30 cellular contexts compared by ENCODE assay signal in the genomic region with DNA sequence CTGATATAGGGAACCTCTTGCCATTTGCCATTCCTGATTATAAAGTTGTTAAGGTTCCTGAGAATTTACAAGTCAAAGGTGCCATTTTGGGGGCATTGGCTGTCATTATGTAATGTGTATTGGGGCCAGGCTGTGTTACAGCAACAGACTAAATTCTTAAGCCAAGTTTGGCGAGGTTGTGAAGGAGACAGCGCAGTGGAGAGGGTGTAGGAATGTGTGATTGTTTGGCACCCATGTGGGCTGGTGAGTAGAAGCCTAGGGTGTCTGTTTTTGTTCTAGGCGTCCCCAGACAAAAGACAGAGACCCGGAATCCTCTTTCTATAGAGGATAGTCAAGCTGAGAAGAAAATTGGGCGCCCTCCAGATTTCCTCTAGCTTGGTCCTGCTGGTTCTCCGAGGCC.
"Had no signal": no experiment of that assay in that cellular context is flagged by ENCODE, and none has a peak within 500 bp of the region (broad histone marks: within the 10 kb centered on the region; RNA-seq: fewer than 3 reads in every experiment).

No MANE protein-coding gene starts in this region.

- H3K4me1 ChIP-seq: foreskin keratinocyte, gastroesophageal sphincter, heart left ventricle, psoas muscle, sigmoid colon, testis, tibial artery, upper lobe of left lung had no signal

- H3K79me2 ChIP-seq: hepatocyte had no signal

- H3K36me3 Mint-ChIP-seq: memory B cell; mesothelial cell of epicardium; naive B cell; stimulated activated effector memory CD8-positive, alpha-beta T cell treated with anti-CD3 and anti-CD28 coated beads, Interleukin-12 subunit alpha, Interleukin-12 subunit beta, amount 100 ng/mL, for 72 hours had no signal

- H3K4me2 ChIP-seq: hepatocyte had no signal

- H3K27ac ChIP-seq: dorsolateral prefrontal cortex, epithelial cell of prostate, foreskin keratinocyte, gastroesophageal sphincter, heart left ventricle, hepatocyte, ovary, psoas muscle, sigmoid colon, testis, tibial artery, upper lobe of left lung had no signal

- H3K27me3 ChIP-seq: dorsolateral prefrontal cortex, foreskin keratinocyte, heart left ventricle, hepatocyte, ovary, sigmoid colon, testis, tibial artery, upper lobe of left lung had no signal

- H3K4me3 ChIP-seq: dorsolateral prefrontal cortex, gastroesophageal sphincter, heart left ventricle, hepatocyte, lung, mucosa of descending colon, ovary, psoas muscle, sigmoid colon, testis, tibial artery, upper lobe of left lung had no signal

- ATAC-seq: esophagus mucosa; foreskin keratinocyte; gastroesophageal sphincter; heart left ventricle; left lobe of liver; mucosa of descending colon; natural killer cell treated with Interleukin-12 subunit alpha and Interleukin-12 subunit beta and Interleukin-15 and Interleukin-18, amount 100 ng/mL, for 72 hours; psoas muscle; right cardiac atrium; stimulated activated effector memory CD8-positive, alpha-beta T cell treated with anti-CD3 and anti-CD28 coated beads, Interleukin-12 subunit alpha, Interleukin-12 subunit beta, amount 100 ng/mL, for 72 hours; stimulated activated naive CD8-positive, alpha-beta T cell treated with anti-CD3 and anti-CD28 coated beads, Interleukin-15, Interleukin-2, amounts not matched to agents 100 U/mL and 50 U/mL, for 24 hours had no signal

- H3K27me3 Mint-ChIP-seq: memory B cell; naive B cell; natural killer cell treated with Interleukin-12 subunit alpha and Interleukin-12 subunit beta and Interleukin-15 and Interleukin-18, amount 100 ng/mL, for 72 hours had no signal

- H3K36me3 ChIP-seq: gastroesophageal sphincter, heart left ventricle, ovary, sigmoid colon, tibial artery, upper lobe of left lung had no signal

- H3K9me3 ChIP-seq: gastroesophageal sphincter, ovary, psoas muscle, sigmoid colon, testis, tibial artery, upper lobe of left lung had no signal

- H2AFZ ChIP-seq: hepatocyte had no signal

- DNase-seq: dorsolateral prefrontal cortex; effector CD4-positive, alpha-beta T cell; foreskin keratinocyte; kidney; mucosa of descending colon; naive B cell; nucleus accumbens; ovary; posterior cingulate gyrus; psoas muscle; right cardiac atrium; sigmoid colon; stimulated activated CD4-positive, alpha-beta T cell treated with anti-CD3 and anti-CD28 coated beads, Interleukin-2, amount 100 ng/mL, for 24 hours; stimulated activated CD4-positive, alpha-beta T cell treated with anti-CD3 and anti-CD28 coated beads, Interleukin-4, amount 100 ng/mL, for 24 hours; stimulated activated naive CD8-positive, alpha-beta T cell treated with anti-CD3 and anti-CD28 coated beads, Interleukin-15, Interleukin-2, amounts not matched to agents 100 U/mL and 50 U/mL, for 24 hours; substantia nigra; testis; tibial artery; upper lobe of left lung had no signal

- H3K27ac Mint-ChIP-seq: memory B cell; natural killer cell treated with Interleukin-12 subunit alpha and Interleukin-12 subunit beta and Interleukin-15 and Interleukin-18, amount 100 ng/mL, for 72 hours; stimulated activated effector memory CD8-positive, alpha-beta T cell treated with anti-CD3 and anti-CD28 coated beads, Interleukin-12 subunit alpha, Interleukin-12 subunit beta, amount 100 ng/mL, for 72 hours had no signal

- H3K4me3 Mint-ChIP-seq: memory B cell; mesothelial cell of epicardium; naive B cell; natural killer cell treated with Interleukin-12 subunit alpha and Interleukin-12 subunit beta and Interleukin-15 and Interleukin-18, amount 100 ng/mL, for 72 hours; stimulated activated effector memory CD8-positive, alpha-beta T cell treated with anti-CD3 and anti-CD28 coated beads, Interleukin-12 subunit alpha, Interleukin-12 subunit beta, amount 100 ng/mL, for 72 hours had no signal

- H3K4me1 Mint-ChIP-seq: memory B cell; naive B cell; stimulated activated effector memory CD8-positive, alpha-beta T cell treated with anti-CD3 and anti-CD28 coated beads, Interleukin-12 subunit alpha, Interleukin-12 subunit beta, amount 100 ng/mL, for 72 hours had no signal
